9 cellular contexts compared by ENCODE assay signal in genomic region chr6:158655569-158656450, GRCh38. TPM values are rescaled to one million over a fixed set of nuclear protein-coding genes. Genes with fewer than 3 reads are reported as not detected.
DNase-seq lines count a peak whose midpoint lies in the region; ATAC-seq and TF ChIP-seq lines count a peak whose summit lies in the region.
"Had no signal": no experiment of that assay in that cellular context is flagged by ENCODE, and none has a peak within 500 bp of the region (broad histone marks: within the 10 kb centered on the region; RNA-seq: fewer than 3 reads in every experiment).

No MANE protein-coding gene starts in this region.

- H3K27ac Mint-ChIP-seq in activated T-cell treated with anti-CD3 and anti-CD28 coated beads, Interleukin-2, amount 50 U/mL, for 24 hours = peak overlapping the region; percentile 99
- H3K27ac Mint-ChIP-seq in type B pancreatic cell (no peak overlapping the region), progenitor cell of endocrine pancreas (no peak overlapping the region)
- H3K27ac Mint-ChIP-seq: B cell had no signal

- TF ChIP-seq CTCF in type B pancreatic cell (conservative IDR thresholded peaks at IDR 0.05) = no peak
- no peak for TF ChIP-seq CTCF in progenitor cell of endocrine pancreas (IDR thresholded peaks at IDR 0.05; ENCODE audit: unreplicated experiment)

- ATAC-seq in HG02870 (IDR thresholded peaks at IDR 0.05; ENCODE audit: unreplicated experiment) = no peak

- H3K36me3 Mint-ChIP-seq in activated T-cell treated with anti-CD3 and anti-CD28 coated beads, Interleukin-2, amount 50 U/mL, for 24 hours (ENCODE audit: low read depth) = peaks cover 92% of the 10 kb centered on the region
- H3K36me3 Mint-ChIP-seq in type B pancreatic cell = no peaks in the 10 kb centered on the region
- no peaks in the 10 kb centered on the region for H3K36me3 Mint-ChIP-seq in progenitor cell of endocrine pancreas (ENCODE audit: insufficient read depth)

- peak overlapping the region; percentile 87 for H3K4me3 Mint-ChIP-seq in activated T-cell treated with anti-CD3 and anti-CD28 coated beads, Interleukin-2, amount 50 U/mL, for 24 hours
- H3K4me3 Mint-ChIP-seq in type B pancreatic cell (no peak overlapping the region), progenitor cell of endocrine pancreas (ENCODE audit: low read depth) (no peak overlapping the region)
- H3K4me3 Mint-ChIP-seq: B cell had no signal

- H3K9me3 Mint-ChIP-seq in activated T-cell treated with anti-CD3 and anti-CD28 coated beads, Interleukin-2, amount 50 U/mL, for 24 hours = no peaks in the 10 kb centered on the region
- H3K9me3 Mint-ChIP-seq in type B pancreatic cell = no peaks in the 10 kb centered on the region
- no peaks in the 10 kb centered on the region for H3K9me3 Mint-ChIP-seq in progenitor cell of endocrine pancreas (ENCODE audit: low read depth)

- DNase-seq in activated T-cell treated with anti-CD3 and anti-CD28 coated beads, Interleukin-2, amount 50 U/mL, for 24 hours = no peak
- DNase-seq in activated T-cell treated with anti-CD3 and anti-CD28 coated beads for 4 hours (no peak), SHP77 treated with DMSO at 0.1 percent for 48 hours (lab: John Stamatoyannopoulos, UW) (peak; percentile 92), glomerular visceral epithelial cell (ENCODE audit: extremely low spot score) (peak; percentile 33), type B pancreatic cell (ENCODE audit: extremely low spot score, unreplicated experiment) (peak; percentile 52), progenitor cell of endocrine pancreas (ENCODE audit: low spot score, unreplicated experiment) (no peak), dedifferentiated amniotic fluid mesenchymal stem cell (ENCODE audit: extremely low spot score) (no peak)

- H3K4me1 Mint-ChIP-seq in activated T-cell treated with anti-CD3 and anti-CD28 coated beads, Interleukin-2, amount 50 U/mL, for 24 hours (ENCODE audit: low read depth) = peaks cover 82% of the 10 kb centered on the region
- H3K4me1 Mint-ChIP-seq in type B pancreatic cell (ENCODE audit: unreplicated experiment) (peaks cover 10% of the 10 kb centered on the region), progenitor cell of endocrine pancreas (ENCODE audit: low read depth) (peaks cover 3% of the 10 kb centered on the region)

- H3K27me3 Mint-ChIP-seq in activated T-cell treated with anti-CD3 and anti-CD28 coated beads, Interleukin-2, amount 50 U/mL, for 24 hours = no peaks in the 10 kb centered on the region
- no peaks in the 10 kb centered on the region for H3K27me3 Mint-ChIP-seq in type B pancreatic cell
- H3K27me3 Mint-ChIP-seq in progenitor cell of endocrine pancreas = peaks cover 7% of the 10 kb centered on the region

RNA-seq across cellular contexts. Expression of gene SYTL3, which starts 6.0 kb away (rescaled TPM):
- 2.2 and 2.8 TPM in 2 replicates for total RNA-seq in type B pancreatic cell (ENCODE audit: low replicate concordance)
- total RNA-seq in progenitor cell of endocrine pancreas = 1.6 and 2.1 TPM in 2 replicates

RNA-seq across cellular contexts. Expression of gene DYNLT1, which starts 11.3 kb away (rescaled TPM):
- 138 and 149 TPM in 2 replicates for total RNA-seq in type B pancreatic cell (ENCODE audit: low replicate concordance)
- total RNA-seq in progenitor cell of endocrine pancreas = 124 and 126 TPM in 2 replicates

Comparison
In these comparisons a context has a peak if more than half of its experiments do, and no peak if none do; other contexts are left out.
1. DNase-seq: peak in SHP77 treated with DMSO at 0.1 percent for 48 hours (single experiment), glomerular visceral epithelial cell (single experiment) and type B pancreatic cell (single experiment); none in activated T-cell treated with anti-CD3 and anti-CD28 coated beads, Interleukin-2, amount 50 U/mL, for 24 hours (single experiment), activated T-cell treated with anti-CD3 and anti-CD28 coated beads for 4 hours (single experiment), progenitor cell of endocrine pancreas (single experiment) and dedifferentiated amniotic fluid mesenchymal stem cell (single experiment).